In the genomic region with DNA sequence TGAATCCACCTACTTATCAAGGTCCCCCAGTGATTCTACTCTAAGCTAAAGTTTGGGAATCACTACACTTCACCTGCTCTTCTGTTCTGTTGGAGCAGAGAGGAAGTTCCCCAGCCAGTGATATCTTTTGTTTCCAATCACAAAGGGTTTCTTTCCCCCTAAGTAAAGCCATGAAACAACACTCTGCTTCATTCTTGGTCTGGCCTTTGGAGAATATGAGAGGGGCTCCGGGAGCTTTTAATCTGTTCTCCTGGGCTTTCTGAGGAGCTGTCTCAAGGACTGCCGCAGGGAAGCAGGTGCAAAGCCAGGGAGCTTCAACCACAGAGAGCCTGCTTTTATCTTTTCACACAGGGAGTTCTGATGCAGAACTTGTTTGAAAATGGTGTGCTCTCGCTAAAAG, we compare ENCODE assay signal across 22 cellular contexts. TPM values are rescaled to one million over a fixed set of nuclear protein-coding genes. Genes with fewer than 3 reads are reported as not detected.
A peak's percentile ranks its signal among the peaks of the same experiment; 100 is the strongest.
DNase-seq lines count a peak whose midpoint lies in the region; ATAC-seq, FAIRE-seq and TF ChIP-seq lines count a peak whose summit lies in the region.
"Had no signal": no experiment of that assay in that cellular context is flagged by ENCODE, and none has a peak within 500 bp of the region (broad histone marks: within the 10 kb centered on the region; RNA-seq: fewer than 3 reads in every experiment).

No MANE protein-coding gene starts in this region.

- H3K4me3 ChIP-seq in GM23338 (no peak overlapping the region), K562 (no peak overlapping the region), keratinocyte (ENCODE audit: control insufficient read depth in 2 of 3, extremely low read depth in 1 of 3, insufficient read depth in 2 of 3, low read depth in 1 of 3, low read length in 3 of 3) (no peak overlapping the region)
- H3K4me3 ChIP-seq: HAP-1 had no signal

- H3K4me2 ChIP-seq in GM23338 (no peak overlapping the region), K562 (ENCODE audit: insufficient read depth, low read length) (no peak overlapping the region), keratinocyte (ENCODE audit: control insufficient read depth, extremely low read depth, insufficient read depth, low read depth, low read length) (peak overlapping the region; percentile 29)

- H3K9me1 ChIP-seq in K562 (ENCODE audit: control insufficient read depth, insufficient read depth, low read length) (no peaks in the 10 kb centered on the region), keratinocyte (ENCODE audit: control insufficient read depth, extremely low read depth, insufficient read depth, low read length) (no peaks in the 10 kb centered on the region)

- H4K20me1 ChIP-seq in GM23338 (replicated peaks; ENCODE audit: insufficient read depth): no peaks in the 10 kb centered on the region
- H4K20me1 ChIP-seq in K562 (replicated peaks; ENCODE audit: control insufficient read depth, insufficient read depth, low read length): no peaks in the 10 kb centered on the region
- H4K20me1 ChIP-seq in keratinocyte (ENCODE audit: control insufficient read depth, extremely low read depth, insufficient read depth, low read length): peaks cover 7% of the 10 kb centered on the region

- no peak for TF ChIP-seq RAD21 in K562 (CRISPR knock-in tag; conservative IDR thresholded peaks at IDR 0.05 in 1 of 2, IDR thresholded peaks at IDR 0.05 in 1 of 2)

- TF ChIP-seq EP300 in K562 (IDR thresholded peaks at IDR 0.05; ENCODE audit: low read length): no peak

- ATAC-seq in GM23338 (peak; percentile 48), K562 (no peak), HG03139 (IDR thresholded peaks at IDR 0.05; ENCODE audit: unreplicated experiment) (no peak)
- ATAC-seq: SK-N-SH treated with all-trans-retinoic acid at 6 μM for 48 hours, T-cell had no signal

- peaks cover 2% of the 10 kb centered on the region for H3K4me1 Mint-ChIP-seq in GM23338
- H3K4me1 Mint-ChIP-seq: CD8-positive, alpha-beta memory T cell; T-cell had no signal

- dilution Hi-C loops in keratinocyte (cut with MboI; ENCODE audit: extremely low pct_ligation_motif_present, low sequenced_read_pairs): no loop called here

- H3K27ac Mint-ChIP-seq in GM23338: no peak overlapping the region
- H3K27ac Mint-ChIP-seq: T-cell had no signal

- CTCF ChIA-PET in K562 (lab: Yijun Ruan, JAX; ENCODE audit: low intra/inter-chr PET ratio): no interaction called here

- H3F3A ChIP-seq in GM23338 (replicated peaks; ENCODE audit: low read depth): no peaks in the 10 kb centered on the region

- POLR2A ChIA-PET in K562 (lab: Yijun Ruan, JAX): interaction anchor here (0.8 to 1.1 kb wide), 3 partner anchors 9 to 82 kb away, joined by 3 to 4 read pairs (median 4); no protein-coding TSS in a partner anchor

- H3K36me3 Mint-ChIP-seq in GM23338 (ENCODE audit: low read depth): no peaks in the 10 kb centered on the region
- H3K36me3 Mint-ChIP-seq: CD8-positive, alpha-beta memory T cell; T-cell had no signal

- no peak overlapping the region for H3K27ac ChIP-seq in GM23338 (ENCODE audit: low read depth)
- H3K27ac ChIP-seq in K562 (ENCODE audit: extremely low read depth, low read depth, low read length): no peak overlapping the region
- no peak overlapping the region for H3K27ac ChIP-seq in keratinocyte (ENCODE audit: control insufficient read depth, insufficient read depth, low read length)

- WGBS in K562 (ENCODE audit: insufficient coverage, low coverage, missing lambda C conversion rate): 4% methylated on average over 3 of the region's 3 CpGs

- H3K36me3 ChIP-seq in GM23338 (ENCODE audit: insufficient read depth) (no peaks in the 10 kb centered on the region), K562 (ENCODE audit: control insufficient read depth, insufficient read depth, low read length) (no peaks in the 10 kb centered on the region), keratinocyte (ENCODE audit: control insufficient read depth in 2 of 2, extremely low read depth in 1 of 2, insufficient read depth in 2 of 2, low read length in 2 of 2) (peaks cover 6 to 18% of the 10 kb centered on the region in 2 experiments)
- H3K36me3 ChIP-seq: HAP-1 had no signal

- H3K9ac ChIP-seq in K562 (ENCODE audit: insufficient read depth in 1 of 2, low read depth in 2 of 2, low read length in 2 of 2): no peak overlapping the region
- no peak overlapping the region for H3K9ac ChIP-seq in keratinocyte (ENCODE audit: control insufficient read depth, extremely low read depth, insufficient read depth, low read length)

- no peak overlapping the region for H3K4me3 Mint-ChIP-seq in GM23338
- H3K4me3 Mint-ChIP-seq: CD8-positive, alpha-beta memory T cell; T-cell had no signal

- H3K79me2 ChIP-seq in GM23338 (replicated peaks; ENCODE audit: insufficient read depth): no peaks in the 10 kb centered on the region
- H3K79me2 ChIP-seq in K562 (ENCODE audit: control insufficient read depth, insufficient read depth, low read length): no peaks in the 10 kb centered on the region
- peaks cover 57% of the 10 kb centered on the region for H3K79me2 ChIP-seq in keratinocyte (ENCODE audit: control insufficient read depth, insufficient read depth, low read length)

- in situ Hi-C loops in K562 (cut with MboI): no loop called here

- H3K9me3 ChIP-seq in K562 (replicated peaks; ENCODE audit: control insufficient read depth, insufficient read depth, low read depth, low read length) (no peaks in the 10 kb centered on the region), keratinocyte (ENCODE audit: control insufficient read depth, low read depth, low read length) (no peaks in the 10 kb centered on the region)
- H3K9me3 ChIP-seq: HAP-1 had no signal

- no peaks in the 10 kb centered on the region for H3K27me3 ChIP-seq in GM23338 (ENCODE audit: insufficient read depth)
- peaks cover 2 to 5% of the 10 kb centered on the region in 2 experiments; a peak in 2 of 5 replicates for H3K27me3 ChIP-seq in K562 (ENCODE audit: control insufficient read depth in 2 of 2, insufficient read depth in 2 of 2, low read length in 2 of 2)
- no peaks in the 10 kb centered on the region for H3K27me3 ChIP-seq in keratinocyte (ENCODE audit: control insufficient read depth, extremely low read depth, insufficient read depth, low read length)

- intact Hi-C loops in K562 (cut with micrococcal nuclease): no loop called here

- H3K4me1 ChIP-seq in GM23338 (ENCODE audit: insufficient read depth): peaks cover 9% of the 10 kb centered on the region; the same call in 1 of the 2 replicates
- peaks cover 13 to 14% of the 10 kb centered on the region in 2 experiments; a peak in 2 of 5 replicates for H3K4me1 ChIP-seq in K562 (replicated peaks in 1 of 2; ENCODE audit: control insufficient read depth in 2 of 2, insufficient read depth in 2 of 2, low read length in 2 of 2)
- H3K4me1 ChIP-seq in keratinocyte (ENCODE audit: control insufficient read depth, extremely low read depth, insufficient read depth, low read length): peaks cover 38% of the 10 kb centered on the region
- H3K4me1 ChIP-seq: HAP-1 had no signal

- FAIRE-seq in K562 (lab: Jason Lieb, UNC): no peak
- FAIRE-seq in keratinocyte (lab: Jason Lieb, UNC): peak; percentile 46
- no peak for FAIRE-seq in GM12891 (lab: Jason Lieb, UNC)

- H3K27me3 Mint-ChIP-seq in GM23338 (ENCODE audit: insufficient read depth, low read depth, poor library complexity): peaks cover 4% of the 10 kb centered on the region

- TF ChIP-seq POLR2A in K562 (conservative IDR thresholded peaks at IDR 0.05) (no peak), GM12891 (IDR thresholded peaks at IDR 0.05; ENCODE audit: low read depth, low read length) (no peak)

- H2AFZ ChIP-seq in GM23338 (peak overlapping the region; percentile 80), K562 (ENCODE audit: low read depth, low read length) (no peak overlapping the region), keratinocyte (ENCODE audit: control insufficient read depth, low read length) (no peak overlapping the region)

- no peak for DNase-seq in GM23338 (ENCODE audit: low spot score)
- DNase-seq in NCI-H187 treated with DMSO at 0.1 percent for 48 hours (lab: John Stamatoyannopoulos, UW): peak; percentile 43
- DNase-seq in K562 (ENCODE audit: extremely low read depth in 1 of 4, low spot score in 3 of 4): no peak
- no peak for DNase-seq in keratinocyte (ENCODE audit: low read depth, low spot score)
- no peak for DNase-seq in GM12891 (ENCODE audit: insufficient read length, low spot score)
- no peak for DNase-seq in globus pallidus (ENCODE audit: low spot score)
- DNase-seq: C1 segment of cervical spinal cord; CD8-positive, alpha-beta memory T cell; DMS53; MM.1S; NCI-H1092 treated with DMSO at 0.1 percent for 48 hours; NCI-H1694 treated with DMSO at 0.1 percent for 48 hours; NCI-H2171; NCI-H526 treated with DMSO at 0.1 percent for 48 hours; OCI-M1; SIG-M5; T-cell had no signal

- BruUV-seq in K562 (replicated peaks; lab: Mats Ljungman, UMichigan): no TSS peak

- no peaks in the 10 kb centered on the region for H3K9me3 Mint-ChIP-seq in GM23338
- H3K9me3 Mint-ChIP-seq: T-cell had no signal

- TF ChIP-seq CTCF in GM23338 (conservative IDR thresholded peaks at IDR 0.05; ENCODE audit: low read depth in 2 of 2): no peak
- no peak for TF ChIP-seq CTCF in K562 (IDR thresholded peaks at IDR 0.05 in 2 of 3, conservative IDR thresholded peaks at IDR 0.05 in 1 of 3; ENCODE audit: insufficient read depth in 2 of 3, low read depth in 1 of 3, low read length in 3 of 3)
- no peak for TF ChIP-seq CTCF in keratinocyte (optimal IDR thresholded peaks at IDR 0.05 in 1 of 3, IDR thresholded peaks at IDR 0.05 in 1 of 3, conservative IDR thresholded peaks at IDR 0.05 in 1 of 3; ENCODE audit: extremely low read depth in 1 of 3, insufficient read depth in 2 of 3, low read length in 3 of 3)

- no peaks in the 10 kb centered on the region for H3K9me2 ChIP-seq in GM23338 (ENCODE audit: insufficient read depth)

RNA-seq across cellular contexts. Expression of a gene that starts 10.1 kb away (rescaled TPM):
- not detected in 2 replicates for total RNA-seq in GM23338 (2014; rRNA removed; shearing (Covaris generic))
- polyA plus RNA-seq in GM23338 (2016; fragmentation: Nextera tagmentation; extraction: Ambion mirVana): not detected in 2 replicates
- not detected in 2 replicates for total RNA-seq in K562 (2011; cell fraction: chromatin; rRNA removed; ENCODE audit: low replicate concordance)
- not detected in 2 replicates for total RNA-seq in K562 (2011; cell fraction: nucleolus; rRNA removed)
- total RNA-seq in K562 (2011; cell fraction: nucleoplasm; rRNA removed): not detected in 2 replicates
- total RNA-seq in K562 (2014; rRNA removed): not detected in 2 replicates
- total RNA-seq in K562 (2014; rRNA removed; fragmentation: Illumina TruSeq; extraction: Trizol): not detected in 2 replicates
- not detected in 2 replicates for total RNA-seq in K562 (2015; rRNA removed; fragmentation: Illumina TruSeq; extraction: Trizol)
- not detected in 2 replicates for total RNA-seq in K562 (2021)
- 0.13 TPM in 1 of 2 replicates, not detected in the other for polyA plus RNA-seq in K562 (2011; rRNA removed)
- not detected in 2 replicates for polyA plus RNA-seq in K562 (2011; cell fraction: cytosol; rRNA removed)
- not detected in 2 replicates for polyA plus RNA-seq in K562 (2011; cell fraction: nucleus; rRNA removed)
- 0.19 TPM in 1 of 2 replicates, not detected in the other for polyA plus RNA-seq in K562 (2012)
- polyA plus RNA-seq in K562 (2014; fragmentation: Illumina TruSeq; extraction: Trizol): 0.25 TPM in 1 of 2 replicates, not detected in the other
- polyA plus RNA-seq in K562 (2014; fragmentation: Nextera tagmentation; extraction: Ambion mirVana): under 1 TPM in 1 of 2 experiments, not detected in 1; 0.21 TPM
- not detected in 2 replicates for polyA plus RNA-seq in K562 (2014; rRNA removed)
- polyA minus RNA-seq in K562 (2011; rRNA and poly(A)+ RNA removed): not detected in 2 replicates
- not detected in 2 replicates for polyA minus RNA-seq in K562 (2011; cell fraction: cytosol; rRNA and poly(A)+ RNA removed)
- not detected in 2 replicates for polyA minus RNA-seq in K562 (2011; cell fraction: nucleus; rRNA and poly(A)+ RNA removed)
- 0.31 to 0.57 TPM (median 0.41 TPM) in 3 replicates for polyA plus RNA-seq in keratinocyte
- polyA plus RNA-seq in keratinocyte (2011; ENCODE audit: low read depth): not detected
- 0.30 and 0.38 TPM in 2 replicates for polyA plus RNA-seq in keratinocyte (2011; cell fraction: cytosol; rRNA removed)
- polyA plus RNA-seq in keratinocyte (2011; cell fraction: nucleus; rRNA removed): not detected in 2 replicates
- polyA plus RNA-seq in keratinocyte (2012; ENCODE audit: low replicate concordance): 0.42 and 0.47 TPM in 2 replicates
- 0.30 TPM in 1 of 3 replicates, not detected in the others for polyA minus RNA-seq in keratinocyte
- not detected for polyA minus RNA-seq in keratinocyte (2011; cell fraction: cytosol; rRNA and poly(A)+ RNA removed)
- not detected in 2 replicates for polyA minus RNA-seq in keratinocyte (2011; cell fraction: nucleus; rRNA and poly(A)+ RNA removed)
- not detected for polyA plus RNA-seq in GM12891 (2012; ENCODE audit: low read depth, missing spikeins)
- total RNA-seq: CD8-positive, alpha-beta memory T cell; LHCN-M2; T-cell had no signal
- polyA plus RNA-seq: CD8-positive, alpha-beta memory T cell had no signal

RNA-seq across cellular contexts. Expression of a gene that starts 18.7 kb away (rescaled TPM):
- total RNA-seq in GM23338 (2014; rRNA removed; shearing (Covaris generic)): 23.5 and 27.6 TPM in 2 replicates
- 9.3 and 10.3 TPM in 2 replicates for polyA plus RNA-seq in GM23338 (2016; fragmentation: Nextera tagmentation; extraction: Ambion mirVana)
- total RNA-seq in K562 (2011; cell fraction: chromatin; rRNA removed; ENCODE audit: low replicate concordance): 0.28 TPM in 1 of 2 replicates, not detected in the other
- total RNA-seq in K562 (2011; cell fraction: nucleolus; rRNA removed): 0.13 and 0.17 TPM in 2 replicates
- 0.15 and 0.29 TPM in 2 replicates for total RNA-seq in K562 (2011; cell fraction: nucleoplasm; rRNA removed)
- 0.09 and 0.24 TPM in 2 replicates for total RNA-seq in K562 (2014; rRNA removed)
- 0.04 TPM in 1 of 2 replicates, not detected in the other for total RNA-seq in K562 (2014; rRNA removed; fragmentation: Illumina TruSeq; extraction: Trizol)
- 0.04 and 0.08 TPM in 2 replicates for total RNA-seq in K562 (2015; rRNA removed; fragmentation: Illumina TruSeq; extraction: Trizol)
- 0.29 and 0.34 TPM in 2 replicates for total RNA-seq in K562 (2021)
- polyA plus RNA-seq in K562 (2011; rRNA removed): 0.03 and 0.09 TPM in 2 replicates
- polyA plus RNA-seq in K562 (2011; cell fraction: cytosol; rRNA removed): 0.07 and 0.12 TPM in 2 replicates
- 0.38 TPM in 2 replicates for polyA plus RNA-seq in K562 (2011; cell fraction: nucleus; rRNA removed)
- 0.18 and 0.26 TPM in 2 replicates for polyA plus RNA-seq in K562 (2012)
- polyA plus RNA-seq in K562 (2014; fragmentation: Illumina TruSeq; extraction: Trizol): 0.19 and 0.22 TPM in 2 replicates
- under 1 TPM in 1 of 2 experiments, not detected in 1; 0.04 TPM for polyA plus RNA-seq in K562 (2014; fragmentation: Nextera tagmentation; extraction: Ambion mirVana)
- polyA plus RNA-seq in K562 (2014; rRNA removed): 0.25 and 0.31 TPM in 2 replicates
- polyA minus RNA-seq in K562 (2011; rRNA and poly(A)+ RNA removed): 0.07 TPM in 1 of 2 replicates, not detected in the other
- polyA minus RNA-seq in K562 (2011; cell fraction: cytosol; rRNA and poly(A)+ RNA removed): 0.19 TPM in 1 of 2 replicates, not detected in the other
- 0.11 and 0.13 TPM in 2 replicates for polyA minus RNA-seq in K562 (2011; cell fraction: nucleus; rRNA and poly(A)+ RNA removed)
- 4.2 to 6.0 TPM (median 5.8 TPM) in 3 replicates for polyA plus RNA-seq in keratinocyte
- polyA plus RNA-seq in keratinocyte (2011; ENCODE audit: low read depth): 5.5 TPM
- 1.5 and 2.8 TPM in 2 replicates for polyA plus RNA-seq in keratinocyte (2011; cell fraction: cytosol; rRNA removed)
- 16.7 and 20.7 TPM in 2 replicates for polyA plus RNA-seq in keratinocyte (2011; cell fraction: nucleus; rRNA removed)
- polyA plus RNA-seq in keratinocyte (2012; ENCODE audit: low replicate concordance): 6.9 and 11.6 TPM in 2 replicates
- 5.0 to 11.5 TPM (median 5.9 TPM) in 3 replicates for polyA minus RNA-seq in keratinocyte
- polyA minus RNA-seq in keratinocyte (2011; cell fraction: cytosol; rRNA and poly(A)+ RNA removed): 5.8 TPM
- polyA minus RNA-seq in keratinocyte (2011; cell fraction: nucleus; rRNA and poly(A)+ RNA removed): 13.3 and 13.9 TPM in 2 replicates
- polyA plus RNA-seq in GM12891 (2012; ENCODE audit: low read depth, missing spikeins): 0.05 TPM
- total RNA-seq: LHCN-M2, RPMI7951 had no signal
- polyA plus RNA-seq: CD8-positive, alpha-beta memory T cell had no signal

RNA-seq across cellular contexts. Expression of a gene that starts 38.8 kb away (rescaled TPM):
- 55.4 and 60.1 TPM in 2 replicates for total RNA-seq in GM23338 (2014; rRNA removed; shearing (Covaris generic))
- polyA plus RNA-seq in GM23338 (2016; fragmentation: Nextera tagmentation; extraction: Ambion mirVana): 53.7 and 58.2 TPM in 2 replicates
- total RNA-seq in K562 (2011; cell fraction: chromatin; rRNA removed; ENCODE audit: low replicate concordance): 38.5 and 101 TPM in 2 replicates
- total RNA-seq in K562 (2011; cell fraction: nucleolus; rRNA removed): 100 and 103 TPM in 2 replicates
- 95.8 and 128 TPM in 2 replicates for total RNA-seq in K562 (2011; cell fraction: nucleoplasm; rRNA removed)
- 456 and 502 TPM in 2 replicates for total RNA-seq in K562 (2014; rRNA removed)
- 180 and 192 TPM in 2 replicates for total RNA-seq in K562 (2014; rRNA removed; fragmentation: Illumina TruSeq; extraction: Trizol)
- 247 and 249 TPM in 2 replicates for total RNA-seq in K562 (2015; rRNA removed; fragmentation: Illumina TruSeq; extraction: Trizol)
- total RNA-seq in K562 (2021): 498 and 506 TPM in 2 replicates
- polyA plus RNA-seq in K562 (2011; rRNA removed): 414 and 518 TPM in 2 replicates
- 883 and 1,031 TPM in 2 replicates for polyA plus RNA-seq in K562 (2011; cell fraction: cytosol; rRNA removed)
- 273 and 355 TPM in 2 replicates for polyA plus RNA-seq in K562 (2011; cell fraction: nucleus; rRNA removed)
- 571 and 615 TPM in 2 replicates for polyA plus RNA-seq in K562 (2012)
- 565 and 573 TPM in 2 replicates for polyA plus RNA-seq in K562 (2014; fragmentation: Illumina TruSeq; extraction: Trizol)
- 100 to 1,000 TPM; 334 to 683 TPM for polyA plus RNA-seq in K562 (2014; fragmentation: Nextera tagmentation; extraction: Ambion mirVana)
- polyA plus RNA-seq in K562 (2014; rRNA removed): 455 and 456 TPM in 2 replicates
- polyA minus RNA-seq in K562 (2011; rRNA and poly(A)+ RNA removed): 196 and 205 TPM in 2 replicates
- polyA minus RNA-seq in K562 (2011; cell fraction: cytosol; rRNA and poly(A)+ RNA removed): 239 and 243 TPM in 2 replicates
- 47.4 and 74.8 TPM in 2 replicates for polyA minus RNA-seq in K562 (2011; cell fraction: nucleus; rRNA and poly(A)+ RNA removed)
- 678 to 787 TPM (median 709 TPM) in 3 replicates for polyA plus RNA-seq in keratinocyte
- 1,035 TPM for polyA plus RNA-seq in keratinocyte (2011; ENCODE audit: low read depth)
- polyA plus RNA-seq in keratinocyte (2011; cell fraction: cytosol; rRNA removed): 759 and 902 TPM in 2 replicates
- polyA plus RNA-seq in keratinocyte (2011; cell fraction: nucleus; rRNA removed): 491 and 579 TPM in 2 replicates
- polyA plus RNA-seq in keratinocyte (2012; ENCODE audit: low replicate concordance): 585 and 747 TPM in 2 replicates
- polyA minus RNA-seq in keratinocyte: 343 to 569 TPM (median 417 TPM) in 3 replicates
- 337 TPM for polyA minus RNA-seq in keratinocyte (2011; cell fraction: cytosol; rRNA and poly(A)+ RNA removed)
- 126 and 127 TPM in 2 replicates for polyA minus RNA-seq in keratinocyte (2011; cell fraction: nucleus; rRNA and poly(A)+ RNA removed)
- polyA plus RNA-seq in GM12891 (2012; ENCODE audit: low read depth, missing spikeins): 378 TPM
